Comparison of ENCODE assay signal across 11 cellular contexts in genomic region chr9:16728128-16728505, GRCh38.
DNase-seq lines count a peak whose midpoint lies in the region; ATAC-seq and TF ChIP-seq lines count a peak whose summit lies in the region.
"Had no signal": no experiment of that assay in that cellular context is flagged by ENCODE, and none has a peak within 500 bp of the region (broad histone marks: within the 10 kb centered on the region; RNA-seq: fewer than 3 reads in every experiment).

No MANE protein-coding gene starts in this region.

- peak overlapping the region; percentile 76 for H3K4me3 ChIP-seq in fibroblast of pulmonary artery (replicated peaks; ENCODE audit: low read depth, low read length)

- ATAC-seq in GM21390 (IDR thresholded peaks at IDR 0.05; ENCODE audit: unreplicated experiment) (no peak), GM18519 (IDR thresholded peaks at IDR 0.05; ENCODE audit: low FRiP score, unreplicated experiment) (no peak), GM18873 (IDR thresholded peaks at IDR 0.05; ENCODE audit: low FRiP score, unreplicated experiment) (no peak)

- DNase-seq in DMS153 treated with DMSO at 0.1 percent for 48 hours (lab: John Stamatoyannopoulos, UW; ENCODE audit: unreplicated experiment) (peak; percentile 26), NCI-H69 (lab: John Stamatoyannopoulos, UW) (peak; percentile 86), fibroblast of pulmonary artery (ENCODE audit: low read depth) (no peak), renal cortical epithelial cell (ENCODE audit: low read depth) (peak; percentile 40), COR-L47 (lab: John Stamatoyannopoulos, UW) (no peak)
- DNase-seq: activated naive CD4-positive, alpha-beta T cell treated with anti-CD3 and anti-CD28 coated beads for 36 hours; NCI-H1105 treated with DMSO at 0.1 percent for 48 hours; T1000 had no signal

- no peak for TF ChIP-seq CTCF in fibroblast of pulmonary artery (IDR thresholded peaks at IDR 0.05; ENCODE audit: low read length, missing control alignments)

Comparison
In these comparisons a context has a peak if more than half of its experiments do, and no peak if none do; other contexts are left out.
1. DNase-seq: peak in DMS153 treated with DMSO at 0.1 percent for 48 hours (single experiment), NCI-H69 (single experiment) and renal cortical epithelial cell (single experiment); none in fibroblast of pulmonary artery (single experiment) and COR-L47 (single experiment).